23 cellular contexts compared by ENCODE assay signal in genomic region chr16:50597563-50598255, GRCh38. TPM values are rescaled to one million over a fixed set of nuclear protein-coding genes. Genes with fewer than 3 reads are reported as not detected.
"Had no signal": no experiment of that assay in that cellular context is flagged by ENCODE, and none has a peak within 500 bp of the region (broad histone marks: within the 10 kb centered on the region; RNA-seq: fewer than 3 reads in every experiment).

No MANE protein-coding gene starts in this region.

- H3K4me2 ChIP-seq: SK-N-SH had no signal

- DNase-seq: activated CD4-positive, alpha-beta T cell treated with anti-CD3 and anti-CD28 coated beads, Interleukin-2, amount 10 ng/mL, durations not matched to agents 7 days and 5 days; activated CD8-positive, alpha-beta memory T cell treated with anti-CD3 and anti-CD28 coated beads, Interleukin-2, amount 10 ng/mL, durations not matched to agents 7 days and 5 days; activated CD8-positive, alpha-beta T cell treated with anti-CD3 and anti-CD28 coated beads for 36 hours; activated effector memory CD4-positive, alpha-beta T cell treated with anti-CD3 and anti-CD28 coated beads, Interleukin-2, amount 50 U/mL, for 16 hours; activated T-cell treated with anti-CD3 and anti-CD28 coated beads for 4 hours; colonic mucosa; kidney glomerular epithelial cell; stimulated activated CD4-positive, alpha-beta T cell treated with anti-CD3 and anti-CD28 coated beads, Interleukin-1b, Interleukin-23, amount 100 ng/mL, for 48 hours had no signal

- H3K4me1 ChIP-seq: colonic mucosa had no signal

- H3K9ac ChIP-seq: SK-N-SH had no signal

- FAIRE-seq: urothelium cell line had no signal

- H3K27ac ChIP-seq: breast epithelium, colonic mucosa, left ventricle myocardium inferior, prostate gland, VCaP had no signal

- H3K9me3 ChIP-seq: breast epithelium, colonic mucosa, left ventricle myocardium inferior, prostate gland, SK-N-SH, tibial nerve had no signal

- H3K9me3 Mint-ChIP-seq: activated CD4-positive, alpha-beta T cell treated with anti-CD3 and anti-CD28 coated beads, Interleukin-2, amount 10 ng/mL, durations not matched to agents 7 days and 5 days; activated CD8-positive, alpha-beta T cell treated with anti-CD3 and anti-CD28 coated beads for 36 hours; central memory CD8-positive, alpha-beta T cell; memory B cell; neural crest cell; stimulated activated naive CD8-positive, alpha-beta T cell treated with anti-CD3 and anti-CD28 coated beads, Interleukin-15, Interleukin-2, amounts not matched to agents 100 ng/mL and 50 ng/mL, for 24 hours had no signal

- H3K36me3 ChIP-seq: breast epithelium, colonic mucosa, left ventricle myocardium inferior, prostate gland, tibial nerve had no signal

- H3K4me3 ChIP-seq: breast epithelium, colonic mucosa, dorsolateral prefrontal cortex, left ventricle myocardium inferior, prostate gland, tibial nerve had no signal

- H3K4me1 Mint-ChIP-seq: memory B cell had no signal

- ATAC-seq: activated CD4-positive, CD25-positive, alpha-beta regulatory T cell treated with anti-CD3 and anti-CD28 coated beads, Interleukin-2, amount 50 U/mL, for 24 hours; activated CD8-positive, alpha-beta memory T cell treated with anti-CD3 and anti-CD28 coated beads, Interleukin-2, amount 10 ng/mL, durations not matched to agents 7 days and 5 days; activated CD8-positive, alpha-beta T cell treated with anti-CD3 and anti-CD28 coated beads for 36 hours had no signal

- H3K27me3 Mint-ChIP-seq: activated CD4-positive, alpha-beta T cell treated with anti-CD3 and anti-CD28 coated beads, Interleukin-2, amount 10 ng/mL, durations not matched to agents 7 days and 5 days; activated CD8-positive, alpha-beta memory T cell treated with anti-CD3 and anti-CD28 coated beads, Interleukin-2, amount 10 ng/mL, durations not matched to agents 7 days and 5 days; activated CD8-positive, alpha-beta T cell treated with anti-CD3 and anti-CD28 coated beads for 36 hours; activated naive CD8-positive, alpha-beta T cell; central memory CD8-positive, alpha-beta T cell; stimulated activated naive CD8-positive, alpha-beta T cell treated with anti-CD3 and anti-CD28 coated beads, Interleukin-15, Interleukin-2, amounts not matched to agents 100 ng/mL and 50 ng/mL, for 24 hours had no signal

- H3K27ac Mint-ChIP-seq: activated CD4-positive, alpha-beta T cell treated with anti-CD3 and anti-CD28 coated beads, Interleukin-2, amount 10 ng/mL, durations not matched to agents 7 days and 5 days; activated CD8-positive, alpha-beta memory T cell treated with anti-CD3 and anti-CD28 coated beads, Interleukin-2, amount 10 ng/mL, durations not matched to agents 7 days and 5 days; activated CD8-positive, alpha-beta T cell treated with anti-CD3 and anti-CD28 coated beads for 36 hours; activated naive CD8-positive, alpha-beta T cell; memory B cell; stimulated activated naive CD8-positive, alpha-beta T cell treated with anti-CD3 and anti-CD28 coated beads, Interleukin-15, Interleukin-2, amounts not matched to agents 100 ng/mL and 50 ng/mL, for 24 hours had no signal

- H3K36me3 Mint-ChIP-seq: activated CD8-positive, alpha-beta memory T cell treated with anti-CD3 and anti-CD28 coated beads, Interleukin-2, amount 10 ng/mL, durations not matched to agents 7 days and 5 days; activated naive CD8-positive, alpha-beta T cell had no signal

- H3K4me3 Mint-ChIP-seq: activated CD4-positive, alpha-beta T cell treated with anti-CD3 and anti-CD28 coated beads, Interleukin-2, amount 10 ng/mL, durations not matched to agents 7 days and 5 days; activated CD8-positive, alpha-beta memory T cell treated with anti-CD3 and anti-CD28 coated beads, Interleukin-2, amount 10 ng/mL, durations not matched to agents 7 days and 5 days; activated CD8-positive, alpha-beta T cell treated with anti-CD3 and anti-CD28 coated beads for 36 hours; activated naive CD8-positive, alpha-beta T cell; central memory CD8-positive, alpha-beta T cell; memory B cell; neural crest cell; stimulated activated naive CD8-positive, alpha-beta T cell treated with anti-CD3 and anti-CD28 coated beads, Interleukin-15, Interleukin-2, amounts not matched to agents 100 ng/mL and 50 ng/mL, for 24 hours had no signal

- H3K27me3 ChIP-seq: breast epithelium, colonic mucosa, dorsolateral prefrontal cortex, tibial nerve had no signal

RNA-seq across cellular contexts. Expression of gene NKD1, which starts 49.5 kb away (rescaled TPM):
- total RNA-seq: fibroblast of villous mesenchyme had no signal
